24 cellular contexts compared by ENCODE assay signal in the genomic region with DNA sequence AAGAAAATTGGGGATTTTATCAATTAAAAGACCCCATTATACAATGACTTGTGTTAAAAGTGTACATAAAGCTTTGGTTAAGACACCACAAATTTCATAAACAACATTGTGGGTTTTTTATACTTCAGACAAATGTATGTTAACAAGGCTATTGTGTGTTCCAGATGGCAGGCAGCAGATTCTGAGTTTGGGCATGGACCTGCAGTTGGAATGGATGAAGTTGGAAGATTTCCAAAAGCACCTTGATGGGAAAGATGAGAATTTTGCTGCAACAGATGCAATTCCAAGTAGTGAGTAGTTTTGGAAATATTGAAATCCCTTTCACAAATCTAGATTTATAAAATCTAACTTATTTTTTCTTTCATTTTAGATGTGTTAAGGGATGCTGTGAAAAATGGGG.
"Had no signal": no experiment of that assay in that cellular context is flagged by ENCODE, and none has a peak within 500 bp of the region (broad histone marks: within the 10 kb centered on the region; RNA-seq: fewer than 3 reads in every experiment).

No MANE protein-coding gene starts in this region.

- H3K9me3 Mint-ChIP-seq: activated B cell treated with CpG ODN at 0.5 μM for 24 hours; activated naive CD4-positive, alpha-beta T cell treated with anti-CD3 and anti-CD28 coated beads, Interleukin-2, amount 50 U/mL, for 72 hours; naive thymus-derived CD8-positive, alpha-beta T cell; neural progenitor cell; T-helper 2 cell treated with Interferon-gamma antibody and Interleukin-4, amounts not matched to agents 5 μg/mL and 100 μg/mL, for 36 hours had no signal

- H3K9me3 ChIP-seq: adrenal gland, body of pancreas, heart left ventricle, right atrium auricular region, suprapubic skin, tibial artery had no signal

- H3K4me3 ChIP-seq: adrenal gland, body of pancreas, heart left ventricle, neural progenitor cell, right atrium auricular region, suprapubic skin, tibial artery had no signal

- DNase-seq: activated B cell treated with CpG ODN at 0.5 μM for 24 hours; activated CD8-positive, alpha-beta memory T cell treated with anti-CD3 and anti-CD28 coated beads for 24 hours; activated gamma-delta T cell; aorta; body of pancreas; cortex of kidney; heart left ventricle; hypothalamus; midbrain; naive thymus-derived CD8-positive, alpha-beta T cell; occipital lobe; stimulated activated CD4-positive, alpha-beta T cell treated with anti-CD3 and anti-CD28 coated beads, Interleukin-15, amount 100 ng/mL, for 24 hours; stimulated activated CD4-positive, alpha-beta T cell treated with anti-CD3 and anti-CD28 coated beads, Interleukin-2, amount 100 ng/mL, for 24 hours; stimulated activated naive CD4-positive, alpha-beta T cell; T-helper 1 cell; tibial artery had no signal

- H3K27ac Mint-ChIP-seq: neural progenitor cell; T-helper 2 cell treated with Interferon-gamma antibody and Interleukin-4, amounts not matched to agents 5 μg/mL and 100 μg/mL, for 36 hours had no signal

- H3K4me1 ChIP-seq: adrenal gland, body of pancreas, heart left ventricle, neural progenitor cell, parathyroid adenoma, right atrium auricular region, suprapubic skin, tibial artery had no signal

- H3K36me3 ChIP-seq: neural progenitor cell had no signal

- H3K27me3 Mint-ChIP-seq: activated B cell treated with CpG ODN at 0.5 μM for 24 hours; naive thymus-derived CD8-positive, alpha-beta T cell had no signal

- ATAC-seq: activated naive CD4-positive, alpha-beta T cell treated with anti-CD3 and anti-CD28 coated beads, Interleukin-2, amount 50 U/mL, for 72 hours; body of pancreas; esophagus mucosa; heart left ventricle; naive thymus-derived CD8-positive, alpha-beta T cell had no signal

- H3K4me1 Mint-ChIP-seq: activated B cell treated with CpG ODN at 0.5 μM for 24 hours, neural progenitor cell had no signal

- H3K4me3 Mint-ChIP-seq: activated B cell treated with CpG ODN at 0.5 μM for 24 hours; naive thymus-derived CD8-positive, alpha-beta T cell; neural progenitor cell; T-helper 2 cell treated with Interferon-gamma antibody and Interleukin-4, amounts not matched to agents 5 μg/mL and 100 μg/mL, for 36 hours had no signal

- H3K27me3 ChIP-seq: adrenal gland, body of pancreas, heart left ventricle, neural progenitor cell, right atrium auricular region, suprapubic skin, tibial artery had no signal

- H3K27ac ChIP-seq: adrenal gland, body of pancreas, heart left ventricle, neural progenitor cell, parathyroid adenoma, right atrium auricular region, suprapubic skin, tibial artery had no signal
